ENCODE assay signal across 16 cellular contexts in the genomic region with DNA sequence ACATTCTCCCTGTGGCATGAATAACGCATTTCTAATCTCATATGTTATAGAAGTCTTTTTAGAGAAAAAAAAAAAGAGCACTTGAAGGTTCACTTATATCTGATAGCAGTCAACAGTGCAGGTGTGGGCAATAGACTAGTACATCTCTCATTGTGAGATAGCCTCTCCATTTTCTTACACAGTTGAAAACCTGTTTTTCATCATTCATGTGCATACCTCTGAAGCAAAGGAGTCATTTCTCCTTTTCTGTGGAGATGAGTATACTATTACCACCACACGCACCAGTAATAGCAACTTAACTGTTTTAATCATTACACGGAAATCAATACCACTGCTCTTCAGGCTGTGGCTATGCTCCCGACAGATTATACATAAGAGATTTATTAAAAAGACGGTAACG.
DNase-seq lines count a peak whose midpoint lies in the region; ATAC-seq, FAIRE-seq and TF ChIP-seq lines count a peak whose summit lies in the region.
"Had no signal": no experiment of that assay in that cellular context is flagged by ENCODE, and none has a peak within 500 bp of the region (broad histone marks: within the 10 kb centered on the region; RNA-seq: fewer than 3 reads in every experiment).

No MANE protein-coding gene starts in this region.

- H3K27me3 Mint-ChIP-seq in activated CD8-positive, alpha-beta memory T cell treated with anti-CD3 and anti-CD28 coated beads, Interleukin-2, amount 10 ng/mL, durations not matched to agents 7 days and 5 days = no peaks in the 10 kb centered on the region
- H3K27me3 Mint-ChIP-seq in osteocyte (ENCODE audit: unreplicated experiment) = no peaks in the 10 kb centered on the region

- H3K79me2 ChIP-seq in OCI-LY3 (ENCODE audit: low read length) (no peaks in the 10 kb centered on the region), endothelial cell of umbilical vein (ENCODE audit: control insufficient read depth, insufficient read depth, low read length) (no peaks in the 10 kb centered on the region), smooth muscle cell (ENCODE audit: low read depth) (no peaks in the 10 kb centered on the region)

- H3K4me2 ChIP-seq in OCI-LY3 (ENCODE audit: low read length) (peak overlapping the region; percentile 23; the same call in 1 of the 2 replicates), endothelial cell of umbilical vein (ENCODE audit: insufficient read depth, low read length) (peak overlapping the region; percentile 71), smooth muscle cell (no peak overlapping the region)
- H3K4me2 ChIP-seq: BLaER1 had no signal

- CTCF ChIA-PET in endothelial cell of umbilical vein (lab: Charles Lee) = interaction anchor here (1.0 kb wide), 2 partner anchors 11 to 13 kb away, joined by 3 read pairs; no protein-coding TSS in a partner anchor
- CTCF ChIA-PET in activated CD8-positive, alpha-beta memory T cell treated with anti-CD3 and anti-CD28 coated beads, Interleukin-2, amount 10 ng/mL, durations not matched to agents 7 days and 5 days (lab: Charles Lee) = no interaction called here

- WGBS in smooth muscle cell (ENCODE audit: low lambda C conversion rate) = 92% methylated on average over 6 of the region's 6 CpGs

- H3K4me1 ChIP-seq in OCI-LY3 (ENCODE audit: low read length) = peaks cover 9% of the 10 kb centered on the region; the same call in 1 of the 2 replicates
- H3K4me1 ChIP-seq in endothelial cell of umbilical vein (ENCODE audit: control insufficient read depth, extremely low read depth, insufficient read depth, low read length) = peaks cover 20% of the 10 kb centered on the region
- no peaks in the 10 kb centered on the region for H3K4me1 ChIP-seq in smooth muscle cell (ENCODE audit: low read depth)
- H3K4me1 ChIP-seq: BLaER1 had no signal

- no peaks in the 10 kb centered on the region for H3K9me1 ChIP-seq in endothelial cell of umbilical vein (replicated peaks; ENCODE audit: control insufficient read depth, extremely low read depth, insufficient read depth, low read length)

- H3K9ac ChIP-seq in OCI-LY3 (ENCODE audit: low read length) = no peak overlapping the region
- no peak overlapping the region for H3K9ac ChIP-seq in endothelial cell of umbilical vein (replicated peaks; ENCODE audit: extremely low read depth, insufficient read depth, low read length)
- no peak overlapping the region for H3K9ac ChIP-seq in smooth muscle cell (ENCODE audit: low read depth)
- H3K9ac ChIP-seq: BLaER1 had no signal

- H3K36me3 Mint-ChIP-seq in activated CD8-positive, alpha-beta memory T cell treated with anti-CD3 and anti-CD28 coated beads, Interleukin-2, amount 10 ng/mL, durations not matched to agents 7 days and 5 days = no peaks in the 10 kb centered on the region
- peaks cover 10% of the 10 kb centered on the region for H3K36me3 Mint-ChIP-seq in osteocyte (ENCODE audit: unreplicated experiment)

- no peak for FAIRE-seq in endothelial cell of umbilical vein (lab: Jason Lieb, UNC)
- FAIRE-seq: GM18507 had no signal

- no peaks in the 10 kb centered on the region for H3K9me3 Mint-ChIP-seq in activated CD8-positive, alpha-beta memory T cell treated with anti-CD3 and anti-CD28 coated beads, Interleukin-2, amount 10 ng/mL, durations not matched to agents 7 days and 5 days (ENCODE audit: low read depth)
- peaks cover 31% of the 10 kb centered on the region for H3K9me3 Mint-ChIP-seq in osteocyte (ENCODE audit: unreplicated experiment)

- TF ChIP-seq CTCF in OCI-LY3 (IDR thresholded peaks at IDR 0.05; ENCODE audit: low read depth, low read length) (no peak), endothelial cell of umbilical vein (IDR thresholded peaks at IDR 0.05; ENCODE audit: extremely low read depth in 1 of 2, insufficient read depth in 1 of 2, low read depth in 1 of 2, low read length in 2 of 2) (no peak), smooth muscle cell (IDR thresholded peaks at IDR 0.05; ENCODE audit: borderline replicate concordance, insufficient read depth, poor library complexity, severe bottlenecking) (no peak), osteocyte (IDR thresholded peaks at IDR 0.05) (no peak)

- H3K36me3 ChIP-seq in OCI-LY3 (replicated peaks; ENCODE audit: low read depth, low read length) (no peaks in the 10 kb centered on the region), endothelial cell of umbilical vein (ENCODE audit: control insufficient read depth in 2 of 2, extremely low read depth in 1 of 2, insufficient read depth in 2 of 2, low read length in 2 of 2) (no peaks in the 10 kb centered on the region), smooth muscle cell (ENCODE audit: low read depth) (no peaks in the 10 kb centered on the region)
- H3K36me3 ChIP-seq: BLaER1 had no signal

- H3K4me3 Mint-ChIP-seq in activated CD8-positive, alpha-beta memory T cell treated with anti-CD3 and anti-CD28 coated beads, Interleukin-2, amount 10 ng/mL, durations not matched to agents 7 days and 5 days = no peak overlapping the region
- no peak overlapping the region for H3K4me3 Mint-ChIP-seq in osteocyte (ENCODE audit: unreplicated experiment)
- H3K4me3 Mint-ChIP-seq: HFFc6 had no signal

- H4K20me1 ChIP-seq in OCI-LY3 (ENCODE audit: insufficient read depth, low read length) = no peaks in the 10 kb centered on the region
- no peaks in the 10 kb centered on the region for H4K20me1 ChIP-seq in endothelial cell of umbilical vein (replicated peaks; ENCODE audit: control insufficient read depth, extremely low read depth, insufficient read depth, low read length)
- no peaks in the 10 kb centered on the region for H4K20me1 ChIP-seq in smooth muscle cell (ENCODE audit: low read depth)
- H4K20me1 ChIP-seq: BLaER1 had no signal

- H3K4me1 Mint-ChIP-seq in activated CD8-positive, alpha-beta memory T cell treated with anti-CD3 and anti-CD28 coated beads, Interleukin-2, amount 10 ng/mL, durations not matched to agents 7 days and 5 days = no peaks in the 10 kb centered on the region
- peaks cover 22% of the 10 kb centered on the region for H3K4me1 Mint-ChIP-seq in osteocyte (ENCODE audit: unreplicated experiment)

- ATAC-seq in activated CD8-positive, alpha-beta memory T cell treated with anti-CD3 and anti-CD28 coated beads, Interleukin-2, amount 10 ng/mL, durations not matched to agents 7 days and 5 days = no peak

- no peak for TF ChIP-seq POLR2A in endothelial cell of umbilical vein (IDR thresholded peaks at IDR 0.05; ENCODE audit: low read depth, low read length)

- H3K27ac ChIP-seq in OCI-LY3 (ENCODE audit: low read length) = no peak overlapping the region
- peak overlapping the region; percentile 91 for H3K27ac ChIP-seq in endothelial cell of umbilical vein (ENCODE audit: insufficient read depth, low read depth, low read length)
- H3K27ac ChIP-seq in smooth muscle cell (ENCODE audit: low read depth) = peak overlapping the region; percentile 59
- H3K27ac ChIP-seq: 22Rv1, BLaER1, HL-60 had no signal

- H3K4me3 ChIP-seq in OCI-LY3 (ENCODE audit: low read length) (no peak overlapping the region), endothelial cell of umbilical vein (replicated peaks in 1 of 3; ENCODE audit: insufficient read depth in 1 of 3, low read depth in 1 of 3, low read length in 3 of 3) (no peak overlapping the region), smooth muscle cell (no peak overlapping the region)
- H3K4me3 ChIP-seq: BLaER1 had no signal

- no peaks in the 10 kb centered on the region for H3F3A ChIP-seq in smooth muscle cell (ENCODE audit: low read depth)

- dilution Hi-C loops in endothelial cell of umbilical vein (cut with MboI; ENCODE audit: extremely low pct_ligation_motif_present, low sequenced_read_pairs) = no loop called here

- H2AFZ ChIP-seq in OCI-LY3 (ENCODE audit: low read depth, low read length) (peak overlapping the region; percentile 44; the same call in 1 of the 2 replicates), endothelial cell of umbilical vein (ENCODE audit: low read depth, low read length) (peak overlapping the region; percentile 30), smooth muscle cell (ENCODE audit: low read depth) (no peak overlapping the region)

- POLR2A ChIA-PET in endothelial cell of umbilical vein (lab: Charles Lee) = no interaction called here

- intact Hi-C loops in endothelial cell of umbilical vein (cut with micrococcal nuclease) = no loop called here

- H3K27me3 ChIP-seq in OCI-LY3 (ENCODE audit: low read depth, low read length) (no peaks in the 10 kb centered on the region), endothelial cell of umbilical vein (ENCODE audit: control insufficient read depth in 2 of 2, insufficient read depth in 2 of 2, low read length in 2 of 2) (no peaks in the 10 kb centered on the region), smooth muscle cell (ENCODE audit: low read depth) (no peaks in the 10 kb centered on the region)
- H3K27me3 ChIP-seq: BLaER1 had no signal

- H3K9me3 ChIP-seq in OCI-LY3 (ENCODE audit: insufficient read depth, low read length) = no peaks in the 10 kb centered on the region
- no peaks in the 10 kb centered on the region for H3K9me3 ChIP-seq in endothelial cell of umbilical vein (replicated peaks; ENCODE audit: control insufficient read depth, insufficient read depth, low read length)
- H3K9me3 ChIP-seq in smooth muscle cell (replicated peaks; ENCODE audit: low read depth) = no peaks in the 10 kb centered on the region
- H3K9me3 ChIP-seq: BLaER1 had no signal

- DNase-seq in NCI-H2107 treated with DMSO at 0.1 percent for 48 hours (lab: John Stamatoyannopoulos, UW; ENCODE audit: unreplicated experiment) (peak; percentile 8), NCI-H2107 (lab: John Stamatoyannopoulos, UW) (no peak), endothelial cell of umbilical vein (ENCODE audit: low read depth, low spot score) (no peak), smooth muscle cell (lab: John Stamatoyannopoulos, UW; ENCODE audit: unreplicated experiment) (no peak), osteocyte (ENCODE audit: extremely low spot score, unreplicated experiment) (no peak)
- no peak for DNase-seq in activated CD8-positive, alpha-beta memory T cell treated with anti-CD3 and anti-CD28 coated beads, Interleukin-2, amount 10 ng/mL, durations not matched to agents 7 days and 5 days
- no peak for DNase-seq in stimulated activated CD8-positive, alpha-beta memory T cell treated with anti-CD3 and anti-CD28 coated beads, Interleukin-4, amount 100 ng/mL, for 48 hours
- DNase-seq: AML-193, DMS 273 treated with DMSO at 0.1 percent for 48 hours, HCEC 1CT, HFFc6 had no signal

- H3K27ac Mint-ChIP-seq in activated CD8-positive, alpha-beta memory T cell treated with anti-CD3 and anti-CD28 coated beads, Interleukin-2, amount 10 ng/mL, durations not matched to agents 7 days and 5 days = no peak overlapping the region
- H3K27ac Mint-ChIP-seq in osteocyte (ENCODE audit: unreplicated experiment) = no peak overlapping the region
- H3K27ac Mint-ChIP-seq: HFFc6 had no signal

- no TSS peak for BruUV-seq in endothelial cell of umbilical vein (replicated peaks; lab: Mats Ljungman, UMichigan)

TF ChIP-seq in endothelial cell of umbilical vein, 7 proteins besides CTCF, POLR2A, EP300 and RAD21 (continues in another document):
- TF ChIP-seq GATA2 (IDR thresholded peaks at IDR 0.05; ENCODE audit: insufficient read depth, insufficient read length, low read depth, low read length) (no peak), MYC (IDR thresholded peaks at IDR 0.05; ENCODE audit: low read depth, low read length) (no peak), EZH2 (IDR thresholded peaks at IDR 0.05; ENCODE audit: borderline replicate concordance, low read depth, low read length, severe bottlenecking) (no peak), JUN (IDR thresholded peaks at IDR 0.05; ENCODE audit: borderline replicate concordance, insufficient read depth, insufficient read length, low read depth) (no peak)
